ENCODE assay signal across 8 cellular contexts in the genomic region with DNA sequence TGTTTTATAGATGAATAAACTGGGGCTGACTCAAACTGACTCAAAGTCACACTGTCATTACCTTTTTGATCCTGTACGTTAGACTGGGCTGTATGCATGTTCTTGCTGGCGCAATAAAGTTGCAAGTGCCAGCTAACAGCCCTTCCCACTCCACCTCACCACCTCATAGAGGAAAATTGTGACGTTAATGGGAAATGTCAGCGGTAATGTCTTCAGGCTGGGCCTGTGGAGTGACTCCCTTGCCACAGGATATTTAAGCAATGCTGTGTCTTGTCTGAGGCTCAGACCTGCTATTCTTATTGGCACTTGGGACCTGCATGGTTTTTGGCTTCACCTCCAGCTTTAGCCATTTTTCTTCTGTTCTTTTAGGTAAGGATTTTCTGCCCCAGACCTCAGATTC. TPM values are rescaled to one million over a fixed set of nuclear protein-coding genes. Genes with fewer than 3 reads are reported as not detected.
DNase-seq lines count a peak whose midpoint lies in the region; ATAC-seq and TF ChIP-seq lines count a peak whose summit lies in the region.

No MANE protein-coding gene starts in this region.

- peak overlapping the region in 10 of 11 experiments; percentile 56 to 88 (median 84); a peak in 20 of 22 replicates for H3K27ac ChIP-seq in BLaER1 treated with 17β-estradiol and CSF1 and Interleukin-3, amounts not matched to agents 10 nM and 100 nM
- H3K27ac ChIP-seq in colonic mucosa (peak overlapping the region; percentile 84), ascending aorta (peak overlapping the region in 1 of 2 donors; percentile 36)

- H3K27me3 ChIP-seq in BLaER1 treated with 17β-estradiol and CSF1 and Interleukin-3, amounts not matched to agents 10 nM and 100 nM, result no peaks in the 10 kb centered on the region
- no peaks in the 10 kb centered on the region for H3K27me3 ChIP-seq in colonic mucosa
- no peaks in the 10 kb centered on the region for H3K27me3 ChIP-seq in neuron (ENCODE audit: insufficient read depth, low read length)
- H3K27me3 ChIP-seq in ascending aorta, result no peaks in the 10 kb centered on the region

- peak overlapping the region; percentile 78 for H2AFZ ChIP-seq in neuron (ENCODE audit: low read depth, low read length)

- peaks cover 0 to 3% (median 0%) of the 10 kb centered on the region in 11 experiments; a peak in 2 of 22 replicates for H4K20me1 ChIP-seq in BLaER1 treated with 17β-estradiol and CSF1 and Interleukin-3, amounts not matched to agents 10 nM and 100 nM

- H3K4me2 ChIP-seq in BLaER1 treated with 17β-estradiol and CSF1 and Interleukin-3, amounts not matched to agents 10 nM and 100 nM, result peak overlapping the region; percentile 56 to 92 (median 78)

- H3K36me3 ChIP-seq in BLaER1 treated with 17β-estradiol and CSF1 and Interleukin-3, amounts not matched to agents 10 nM and 100 nM, result peaks cover 38 to 80% (median 69%) of the 10 kb centered on the region in 11 experiments
- H3K36me3 ChIP-seq in colonic mucosa, result peaks cover 39% of the 10 kb centered on the region
- peaks cover 2% of the 10 kb centered on the region for H3K36me3 ChIP-seq in neuron (ENCODE audit: insufficient read depth, low read length)
- H3K36me3 ChIP-seq in ascending aorta, result peaks cover 75 to 94% of the 10 kb centered on the region in 2 donors

- H3K4me3 ChIP-seq in BLaER1 treated with 17β-estradiol and CSF1 and Interleukin-3, amounts not matched to agents 10 nM and 100 nM, result peak overlapping the region in 1 of 10 experiments; percentile 9; a peak in 3 of 20 replicates
- H3K4me3 ChIP-seq in colonic mucosa (no peak overlapping the region), neuron (ENCODE audit: low read length) (no peak overlapping the region), ascending aorta (no peak overlapping the region)

- H3K9me3 ChIP-seq in BLaER1 treated with 17β-estradiol and CSF1 and Interleukin-3, amounts not matched to agents 10 nM and 100 nM (replicated peaks in 1 of 11), result no peaks in the 10 kb centered on the region
- H3K9me3 ChIP-seq in colonic mucosa (no peaks in the 10 kb centered on the region), neuron (ENCODE audit: low read length) (no peaks in the 10 kb centered on the region), ascending aorta (no peaks in the 10 kb centered on the region)

- DNase-seq in M059J (ENCODE audit: low read depth) (peak; percentile 15), colonic mucosa (peak; percentile 47), ascending aorta (ENCODE audit: low spot score in 2 of 2) (no peak), kidney glomerular epithelial cell (lab: John Stamatoyannopoulos, UW) (no peak)

- ATAC-seq in GM21528 (IDR thresholded peaks at IDR 0.05; ENCODE audit: low FRiP score, unreplicated experiment), result peak; percentile 26
- ATAC-seq in HG03108 (IDR thresholded peaks at IDR 0.05; ENCODE audit: unreplicated experiment), result no peak

- intact Hi-C loops in colonic mucosa (cut with DNase I), result loop anchor here (5.0 kb wide), 1 partner anchor 85 kb away; a partner anchor contains a TSS
- intact Hi-C loops in ascending aorta (cut with DNase I), result no loop called here

- no peak for TF ChIP-seq CTCF in colonic mucosa (IDR thresholded peaks at IDR 0.05)
- TF ChIP-seq CTCF in ascending aorta (IDR thresholded peaks at IDR 0.05), result no peak

- peaks cover 19 to 80% (median 26%) of the 10 kb centered on the region in 10 experiments for H3K4me1 ChIP-seq in BLaER1 treated with 17β-estradiol and CSF1 and Interleukin-3, amounts not matched to agents 10 nM and 100 nM
- H3K4me1 ChIP-seq in colonic mucosa, result peaks cover 11% of the 10 kb centered on the region
- peaks cover 6% of the 10 kb centered on the region for H3K4me1 ChIP-seq in neuron (ENCODE audit: insufficient read depth, low read length)
- H3K4me1 ChIP-seq in ascending aorta, result no peaks in the 10 kb centered on the region

- peak overlapping the region in 10 of 11 experiments; percentile 39 to 76 (median 70); a peak in 19 of 22 replicates for H3K9ac ChIP-seq in BLaER1 treated with 17β-estradiol and CSF1 and Interleukin-3, amounts not matched to agents 10 nM and 100 nM
- peak overlapping the region; percentile 39 to 64 for H3K9ac ChIP-seq in colonic mucosa (ENCODE audit: low read depth in 2 of 2, low read length in 2 of 2)

RNA-seq across cellular contexts. Expression of a gene that starts 25.2 kb away (rescaled TPM):
- total RNA-seq in M059J (2014; rRNA removed; shearing (Covaris generic)), result 6.4 and 7.9 TPM in 2 replicates
- total RNA-seq in colonic mucosa, result 10 to 100 TPM; 28.0 to 52.3 TPM
- 7.8 TPM for total RNA-seq in ascending aorta

RNA-seq across cellular contexts. Expression of a gene that starts 41.7 kb away (rescaled TPM):
- 22.2 and 27.0 TPM in 2 replicates for total RNA-seq in M059J (2014; rRNA removed; shearing (Covaris generic))
- 100 to 1,000 TPM in 1 of 2 donors, 10 to 100 TPM in 1; 90.1 to 126 TPM for total RNA-seq in colonic mucosa
- total RNA-seq in ascending aorta, result 112 TPM

Comparison
In these comparisons a context has a peak if more than half of its experiments do, and no peak if none do; other contexts are left out.
1. DNase-seq: peak in M059J (single experiment) and colonic mucosa (single experiment); none in ascending aorta (0 of 2) and kidney glomerular epithelial cell (single experiment).